Comparison of ENCODE assay signal across 8 cellular contexts in genomic region chr9:133031496-133031911, GRCh38. TPM values are rescaled to one million over a fixed set of nuclear protein-coding genes. Genes with fewer than 3 reads are reported as not detected.
A peak's percentile ranks its signal among the peaks of the same experiment; 100 is the strongest.
DNase-seq lines count a peak whose midpoint lies in the region; ATAC-seq and TF ChIP-seq lines count a peak whose summit lies in the region.

No MANE protein-coding gene starts in this region.

- no peaks in the 10 kb centered on the region for H3K9me3 ChIP-seq in BE2C

- H3K27ac ChIP-seq in KMS-11: peak overlapping the region; percentile 58; the same call in 1 of the 2 replicates

- peaks cover 4% of the 10 kb centered on the region; the same call in 1 of the 2 replicates for H3K36me3 ChIP-seq in BE2C
- H3K36me3 ChIP-seq in KMS-11 (ENCODE audit: insufficient read depth): no peaks in the 10 kb centered on the region

- peaks cover 0 to 1% (median 0%) of the 10 kb centered on the region in 7 donors for H3K9me3 Mint-ChIP-seq in naive B cell

- H3K79me2 ChIP-seq in KMS-11 (ENCODE audit: insufficient read depth, low read depth): peaks cover 54% of the 10 kb centered on the region

- peak overlapping the region; percentile 94 to 100 (median 99) for H3K4me3 Mint-ChIP-seq in naive B cell

- H2AFZ ChIP-seq in KMS-11 (ENCODE audit: low read depth): peak overlapping the region; percentile 79

- H3K27ac Mint-ChIP-seq in naive B cell: peak overlapping the region in 4 of 6 donors; percentile 23 to 59 (median 28)

- no peaks in the 10 kb centered on the region; the same call in 1 of the 2 replicates for H3K4me1 ChIP-seq in BE2C
- H3K4me1 ChIP-seq in KMS-11 (ENCODE audit: low read depth, poor library complexity, severe bottlenecking): peaks cover 9% of the 10 kb centered on the region

- ATAC-seq in naive B cell (ENCODE audit: low read depth in 2 of 2): no peak
- ATAC-seq in GM21619 (IDR thresholded peaks at IDR 0.05; ENCODE audit: unreplicated experiment): no peak
- no peak for ATAC-seq in HG02973 (IDR thresholded peaks at IDR 0.05; ENCODE audit: unreplicated experiment)
- no peak for ATAC-seq in HG02938 (IDR thresholded peaks at IDR 0.05; ENCODE audit: unreplicated experiment)

- H3K4me2 ChIP-seq in KMS-11: peak overlapping the region; percentile 74

- DNase-seq in BE2C (no peak), cardiac fibroblast (ENCODE audit: low read depth in 2 of 2) (no peak), naive B cell (no peak), medulla oblongata (ENCODE audit: extremely low spot score) (no peak)

- H3K4me1 Mint-ChIP-seq in naive B cell: peaks cover 39 to 61% (median 59%) of the 10 kb centered on the region in 3 donors

- no peaks in the 10 kb centered on the region for H4K20me1 ChIP-seq in KMS-11 (ENCODE audit: insufficient read depth)

- peak overlapping the region; percentile 99 for H3K4me3 ChIP-seq in BE2C (ENCODE audit: low read depth, low read length)
- H3K4me3 ChIP-seq in KMS-11 (IDR thresholded peaks at IDR 0.05; ENCODE audit: insufficient read depth, low read depth, low read length): no peak overlapping the region
- H3K4me3 ChIP-seq in cardiac fibroblast (replicated peaks in 1 of 2; ENCODE audit: low read depth in 2 of 2, low read length in 2 of 2): peak overlapping the region; percentile 73 to 92

- H3K27me3 ChIP-seq in BE2C (no peaks in the 10 kb centered on the region), KMS-11 (ENCODE audit: insufficient read depth, low read depth) (no peaks in the 10 kb centered on the region)

- H3K9ac ChIP-seq in KMS-11: peak overlapping the region; percentile 70; the same call in 1 of the 2 replicates

- no peaks in the 10 kb centered on the region for H3K36me3 Mint-ChIP-seq in naive B cell

- no peak for TF ChIP-seq CTCF in BE2C (IDR thresholded peaks at IDR 0.05; ENCODE audit: low read depth, low read length)
- TF ChIP-seq CTCF in KMS-11 (conservative IDR thresholded peaks at IDR 0.05; ENCODE audit: low read depth, low read length): no peak
- TF ChIP-seq CTCF in cardiac fibroblast (IDR thresholded peaks at IDR 0.05; ENCODE audit: low read depth, low read length): no peak

- no peaks in the 10 kb centered on the region for H3K27me3 Mint-ChIP-seq in naive B cell

RNA-seq across cellular contexts. Expression of gene GTF3C5, which starts 0.7 kb away (rescaled TPM):
- 145 TPM for polyA plus RNA-seq in BE2C (2012; ENCODE audit: insufficient read depth, insufficient read length, low read depth)
- polyA plus RNA-seq in naive B cell (ENCODE audit: low read depth in 6 of 6): 10 to 100 TPM; 22.3 to 44.2 (median 32.7) TPM

RNA-seq across cellular contexts. Expression of gene CEL, which starts 30.3 kb away (rescaled TPM):
- polyA plus RNA-seq in BE2C (2012; ENCODE audit: insufficient read depth, insufficient read length, low read depth): 5.6 TPM
- polyA plus RNA-seq in naive B cell (ENCODE audit: low read depth in 6 of 6): under 1 TPM in 1 of 6 donors, not detected in 5; 0.11 TPM

RNA-seq across cellular contexts. Expression of gene GFI1B, which starts 53.0 kb away (rescaled TPM):
- polyA plus RNA-seq in BE2C (2012; ENCODE audit: insufficient read depth, insufficient read length, low read depth): not detected
- 1 to 10 TPM in 2 of 6 donors, under 1 TPM in 3, not detected in 1; 0.38 to 1.4 (median 0.89) TPM for polyA plus RNA-seq in naive B cell (ENCODE audit: low read depth in 6 of 6)
